In genomic region chr5:156640751-156641241, GRCh38 we compare ENCODE assay signal across 19 cellular contexts.
DNase-seq lines count a peak whose midpoint lies in the region; ATAC-seq and TF ChIP-seq lines count a peak whose summit lies in the region.
"Had no signal": no experiment of that assay in that cellular context is flagged by ENCODE, and none has a peak within 500 bp of the region (broad histone marks: within the 10 kb centered on the region; RNA-seq: fewer than 3 reads in every experiment).

No MANE protein-coding gene starts in this region.

- peaks cover 11% of the 10 kb centered on the region; the same call in 1 of the 2 replicates for H3K4me1 Mint-ChIP-seq in HFFc6 (ENCODE audit: low read depth)

- H3K4me3 Mint-ChIP-seq in HFFc6 = no peak overlapping the region
- H3K4me3 Mint-ChIP-seq: activated T-cell treated with anti-CD3 and anti-CD28 coated beads, Interleukin-2, amount 50 U/mL, for 24 hours had no signal

- no peaks in the 10 kb centered on the region for H3K36me3 ChIP-seq in rectal smooth muscle tissue (ENCODE audit: control insufficient read depth, insufficient read depth, low read length)
- H3K36me3 ChIP-seq: lower lobe of right lung had no signal

- peak; percentile 49 for DNase-seq in AG09319 (ENCODE audit: extremely low read depth, low read depth)
- DNase-seq in HFFc6 = peak; percentile 1
- DNase-seq in fibroblast of peridontal ligament (ENCODE audit: extremely low read depth) = peak; percentile 65
- DNase-seq in activated naive CD4-positive, alpha-beta T cell treated with anti-CD3 and anti-CD28 coated beads, Interleukin-2, amount 50 U/mL, for 16 hours = no peak
- no peak for DNase-seq in activated naive CD4-positive, alpha-beta T cell treated with anti-CD3 and anti-CD28 coated beads, Interleukin-2, amount 50 U/mL, for 72 hours (ENCODE audit: low spot score in 2 of 2)
- no peak for DNase-seq in NCI-H146 (lab: John Stamatoyannopoulos, UW)
- DNase-seq: activated CD4-positive, CD25-positive, alpha-beta regulatory T cell treated with anti-CD3 and anti-CD28 coated beads, Interleukin-2, amount 50 U/mL, for 72 hours; activated CD8-positive, alpha-beta memory T cell treated with anti-CD3 and anti-CD28 coated beads for 24 hours; activated T-cell treated with anti-CD3 and anti-CD28 coated beads, Interleukin-2, amount 50 U/mL, for 24 hours; amniotic stem cell; islet precursor cell; lower lobe of right lung; NCI-H1930; NCI-H2227 treated with DMSO at 0.1 percent for 48 hours; NCI-H774; occipital lobe; testis had no signal

- peak overlapping the region; percentile 11 for H3K27ac ChIP-seq in rectal smooth muscle tissue (ENCODE audit: low read depth, low read length)
- H3K27ac ChIP-seq: lower lobe of right lung, testis had no signal

- H3K27me3 Mint-ChIP-seq in HFFc6 (ENCODE audit: insufficient read depth) = no peaks in the 10 kb centered on the region; the same call in 1 of the 2 replicates

- no peak overlapping the region for H3K9ac ChIP-seq in rectal smooth muscle tissue (ENCODE audit: low read length)

- no peaks in the 10 kb centered on the region for H3K27me3 ChIP-seq in rectal smooth muscle tissue (ENCODE audit: control insufficient read depth, insufficient read depth, low read length)
- H3K27me3 ChIP-seq: testis had no signal

- H3K9me3 Mint-ChIP-seq in HFFc6 = peaks cover under 1% of the 10 kb centered on the region
- no peaks in the 10 kb centered on the region for H3K9me3 Mint-ChIP-seq in activated naive CD4-positive, alpha-beta T cell treated with anti-CD3 and anti-CD28 coated beads, Interleukin-2, amount 50 U/mL, for 72 hours
- H3K9me3 Mint-ChIP-seq: activated T-cell treated with anti-CD3 and anti-CD28 coated beads, Interleukin-2, amount 50 U/mL, for 24 hours had no signal

- no peak for ATAC-seq in GM18868 (IDR thresholded peaks at IDR 0.05; ENCODE audit: unreplicated experiment)
- no peak for ATAC-seq in activated naive CD4-positive, alpha-beta T cell treated with anti-CD3 and anti-CD28 coated beads, Interleukin-2, amount 50 U/mL, for 72 hours
- ATAC-seq: lower lobe of right lung had no signal

- peaks cover 10% of the 10 kb centered on the region for H3K4me1 ChIP-seq in rectal smooth muscle tissue (ENCODE audit: control insufficient read depth, insufficient read depth, low read length)
- H3K4me1 ChIP-seq: lower lobe of right lung, testis had no signal

- TF ChIP-seq CTCF in AG09319 (IDR thresholded peaks at IDR 0.05; ENCODE audit: low read depth, low read length) (no peak), HFFc6 (IDR thresholded peaks at IDR 0.05) (no peak)

- H3K27ac Mint-ChIP-seq in HFFc6 = peak overlapping the region; percentile 46
- H3K27ac Mint-ChIP-seq in activated naive CD4-positive, alpha-beta T cell treated with anti-CD3 and anti-CD28 coated beads, Interleukin-2, amount 50 U/mL, for 72 hours = no peak overlapping the region
- H3K27ac Mint-ChIP-seq: activated T-cell treated with anti-CD3 and anti-CD28 coated beads, Interleukin-2, amount 50 U/mL, for 24 hours had no signal

- H3K36me3 Mint-ChIP-seq in HFFc6 (ENCODE audit: low read depth) = no peaks in the 10 kb centered on the region
- no peaks in the 10 kb centered on the region for H3K36me3 Mint-ChIP-seq in activated naive CD4-positive, alpha-beta T cell treated with anti-CD3 and anti-CD28 coated beads, Interleukin-2, amount 50 U/mL, for 72 hours

- no peak overlapping the region for H3K4me3 ChIP-seq in rectal smooth muscle tissue (ENCODE audit: low read length)
- H3K4me3 ChIP-seq: lower lobe of right lung, testis had no signal

Comparison
In these comparisons a context has a peak if more than half of its experiments do, and no peak if none do; other contexts are left out.
1. DNase-seq: peak in AG09319 (single experiment), HFFc6 (single experiment) and fibroblast of peridontal ligament (single experiment); none in activated naive CD4-positive, alpha-beta T cell treated with anti-CD3 and anti-CD28 coated beads, Interleukin-2, amount 50 U/mL, for 16 hours (single experiment), activated naive CD4-positive, alpha-beta T cell treated with anti-CD3 and anti-CD28 coated beads, Interleukin-2, amount 50 U/mL, for 72 hours (0 of 2) and NCI-H146 (single experiment).